21 cellular contexts compared by ENCODE assay signal in genomic region chr6:165634486-165634885, GRCh38. TPM values are rescaled to one million over a fixed set of nuclear protein-coding genes. Genes with fewer than 3 reads are reported as not detected.
"Had no signal": no experiment of that assay in that cellular context is flagged by ENCODE, and none has a peak within 500 bp of the region (broad histone marks: within the 10 kb centered on the region; RNA-seq: fewer than 3 reads in every experiment).

No MANE protein-coding gene starts in this region.

- H2AFZ ChIP-seq: neural progenitor cell had no signal

- H3K4me1 Mint-ChIP-seq: stimulated activated memory B cell treated with anti-CD40 and anti-IgM and Interleukin-4, amounts not matched to agents 10 μg/mL and 1 μg/mL and 100 μg/mL, for 72 hours had no signal

- H3K4me2 ChIP-seq: neural progenitor cell had no signal

- ATAC-seq: gastroesophageal sphincter; left colon; left ventricle myocardium superior; natural killer cell; right lobe of liver; stimulated activated memory B cell treated with anti-CD40 and anti-IgM and Interleukin-4, amounts not matched to agents 10 μg/mL and 1 μg/mL and 100 μg/mL, for 72 hours had no signal

- H3K4me1 ChIP-seq: esophagus squamous epithelium, right lobe of liver had no signal

- DNase-seq: effector memory CD4-positive, alpha-beta T cell; esophagus squamous epithelium; foreskin fibroblast; hippocampal formation; left colon; left ventricle myocardium superior; natural killer cell; nucleus accumbens; ovary; right lobe of liver; spleen; stimulated activated CD4-positive, alpha-beta T cell treated with anti-CD3 and anti-CD28 coated beads, Interleukin-15, amount 100 ng/mL, for 24 hours; stimulated activated CD4-positive, alpha-beta T cell treated with anti-CD3 and anti-CD28 coated beads, Interleukin-1b, Interleukin-23, amount 100 ng/mL, for 48 hours; stimulated activated CD4-positive, alpha-beta T cell treated with anti-CD3 and anti-CD28 coated beads, Interleukin-4, amount 100 ng/mL, for 24 hours had no signal

- H3K9ac ChIP-seq: neural progenitor cell had no signal

- H3K4me3 Mint-ChIP-seq: natural killer cell; neural progenitor cell; stimulated activated memory B cell treated with anti-CD40 and anti-IgM and Interleukin-4, amounts not matched to agents 10 μg/mL and 1 μg/mL and 100 μg/mL, for 72 hours; stimulated activated naive CD8-positive, alpha-beta T cell treated with anti-CD3 and anti-CD28 coated beads, Interleukin-15, Interleukin-2, amounts not matched to agents 100 ng/mL and 50 ng/mL, for 24 hours had no signal

- H3K9me3 Mint-ChIP-seq: natural killer cell; neural progenitor cell; stimulated activated memory B cell treated with anti-CD40 and anti-IgM and Interleukin-4, amounts not matched to agents 10 μg/mL and 1 μg/mL and 100 μg/mL, for 72 hours; stimulated activated naive CD8-positive, alpha-beta T cell treated with anti-CD3 and anti-CD28 coated beads, Interleukin-15, Interleukin-2, amounts not matched to agents 100 ng/mL and 50 ng/mL, for 24 hours had no signal

- H3K36me3 ChIP-seq: esophagus squamous epithelium, gastroesophageal sphincter, neural progenitor cell, ovary, right lobe of liver, spleen, tibial nerve had no signal

- FAIRE-seq: endometrium had no signal

- H3K9me3 ChIP-seq: esophagus squamous epithelium, gastroesophageal sphincter, ovary, right lobe of liver, spleen, tibial nerve had no signal

- H3K27ac Mint-ChIP-seq: natural killer cell; neural progenitor cell; stimulated activated memory B cell treated with anti-CD40 and anti-IgM and Interleukin-4, amounts not matched to agents 10 μg/mL and 1 μg/mL and 100 μg/mL, for 72 hours; stimulated activated naive CD8-positive, alpha-beta T cell treated with anti-CD3 and anti-CD28 coated beads, Interleukin-15, Interleukin-2, amounts not matched to agents 100 ng/mL and 50 ng/mL, for 24 hours had no signal

- H3K27me3 Mint-ChIP-seq: stimulated activated memory B cell treated with anti-CD40 and anti-IgM and Interleukin-4, amounts not matched to agents 10 μg/mL and 1 μg/mL and 100 μg/mL, for 72 hours had no signal

- H3K27me3 ChIP-seq: neural progenitor cell, ovary, right lobe of liver, spleen, tibial nerve had no signal

- H3K4me3 ChIP-seq: esophagus squamous epithelium, gastroesophageal sphincter, lung, neural progenitor cell, ovary, right lobe of liver, spleen, tibial nerve had no signal

- H3K36me3 Mint-ChIP-seq: natural killer cell; stimulated activated memory B cell treated with anti-CD40 and anti-IgM and Interleukin-4, amounts not matched to agents 10 μg/mL and 1 μg/mL and 100 μg/mL, for 72 hours had no signal

- H3K27ac ChIP-seq: esophagus squamous epithelium, gastroesophageal sphincter, neural progenitor cell, ovary, right lobe of liver, spleen, tibial nerve had no signal

RNA-seq across cellular contexts. Expression of gene PDE10A, which starts 28.6 kb away (rescaled TPM):
- total RNA-seq: natural killer cell had no signal
